ENCODE assay signal across 8 cellular contexts in genomic region chr1:45687753-45688737, GRCh38. TPM values are rescaled to one million over a fixed set of nuclear protein-coding genes. Genes with fewer than 3 reads are reported as not detected.
DNase-seq lines count a peak whose midpoint lies in the region; ATAC-seq and TF ChIP-seq lines count a peak whose summit lies in the region.

TMEM69 (plus strand) TSS chr1:45688181; CDS start chr1:45691069, 2,888 bp downstream.

- peak; percentile 74 for TF ChIP-seq POLR2A in Raji (IDR thresholded peaks at IDR 0.05; ENCODE audit: insufficient read depth, low read depth, low read length)

- no peaks in the 10 kb centered on the region for H3K27me3 Mint-ChIP-seq in activated T-helper 2 cell treated with anti-CD3 and anti-CD28 coated beads, Interferon-gamma antibody, Interleukin-2, Interleukin-4, amounts not matched to agents 10 μg/mL and 5 μg/mL and 100 μg/mL, durations not matched to agents 14 hours and 24 hours and 36 hours (ENCODE audit: low read depth)
- no peaks in the 10 kb centered on the region for H3K27me3 Mint-ChIP-seq in nephron (ENCODE audit: low read depth)

- H3K27ac Mint-ChIP-seq in activated T-helper 2 cell treated with anti-CD3 and anti-CD28 coated beads, Interferon-gamma antibody, Interleukin-2, Interleukin-4, amounts not matched to agents 10 μg/mL and 5 μg/mL and 100 μg/mL, durations not matched to agents 14 hours and 24 hours and 36 hours: peak within 1 kb of the TSS; percentile 100
- H3K27ac Mint-ChIP-seq in nephron: peak within 1 kb of the TSS; percentile 100

- H3K9me3 Mint-ChIP-seq in activated T-helper 2 cell treated with anti-CD3 and anti-CD28 coated beads, Interferon-gamma antibody, Interleukin-2, Interleukin-4, amounts not matched to agents 10 μg/mL and 5 μg/mL and 100 μg/mL, durations not matched to agents 14 hours and 24 hours and 36 hours: no peaks in the 10 kb centered on the region
- H3K9me3 Mint-ChIP-seq in nephron: no peaks in the 10 kb centered on the region

- H3K4me3 ChIP-seq in GM06990 (replicated peaks; ENCODE audit: low read depth, low read length): peak within 1 kb of the TSS; percentile 75
- H3K4me3 ChIP-seq in MG63: peak within 1 kb of the TSS; percentile 99
- H3K4me3 ChIP-seq in fibroblast of the aortic adventitia (ENCODE audit: low read depth, low read length): peak within 1 kb of the TSS; percentile 97

- H3K9me3 ChIP-seq in MG63: no peaks in the 10 kb centered on the region

- peak; percentile 5 for ATAC-seq in stimulated activated naive CD8-positive, alpha-beta T cell treated with anti-CD3 and anti-CD28 coated beads, Interleukin-15, Interleukin-2, amounts not matched to agents 100 U/mL and 50 U/mL, for 24 hours
- no peak for ATAC-seq in HG02763 (IDR thresholded peaks at IDR 0.05; ENCODE audit: unreplicated experiment)

- peak within 1 kb of the TSS; percentile 98 for H3K4me3 Mint-ChIP-seq in activated T-helper 2 cell treated with anti-CD3 and anti-CD28 coated beads, Interferon-gamma antibody, Interleukin-2, Interleukin-4, amounts not matched to agents 10 μg/mL and 5 μg/mL and 100 μg/mL, durations not matched to agents 14 hours and 24 hours and 36 hours (ENCODE audit: low read depth)
- peak within 1 kb of the TSS; percentile 98 to 100 (median 98) for H3K4me3 Mint-ChIP-seq in nephron

- TF ChIP-seq CTCF in GM06990 (IDR thresholded peaks at IDR 0.05; ENCODE audit: insufficient read depth, low read length, poor library complexity, severe bottlenecking) (no peak), fibroblast of the aortic adventitia (IDR thresholded peaks at IDR 0.05; ENCODE audit: insufficient read depth, low read length) (peak; percentile 40), nephron (IDR thresholded peaks at IDR 0.05; ENCODE audit: unreplicated experiment in 3 of 3) (peak in 2 of 3 experiments; percentile 6 to 22)

- DNase-seq in GM06990 (ENCODE audit: extremely low read depth, insufficient read length): peak; percentile 87
- peak; percentile 80 for DNase-seq in MG63
- DNase-seq in activated T-helper 2 cell treated with anti-CD3 and anti-CD28 coated beads, Interferon-gamma antibody, Interleukin-2, Interleukin-4, amounts not matched to agents 10 μg/mL and 5 μg/mL and 100 μg/mL, durations not matched to agents 14 hours and 24 hours and 36 hours (ENCODE audit: low spot score): peak; percentile 80
- DNase-seq in fibroblast of the aortic adventitia (ENCODE audit: low read depth): peak; percentile 96
- peak; percentile 78 for DNase-seq in stimulated activated naive CD8-positive, alpha-beta T cell treated with anti-CD3 and anti-CD28 coated beads, Interleukin-15, Interleukin-2, amounts not matched to agents 100 U/mL and 50 U/mL, for 24 hours

- peaks cover 21% of the 10 kb centered on the region for H3K4me1 Mint-ChIP-seq in activated T-helper 2 cell treated with anti-CD3 and anti-CD28 coated beads, Interferon-gamma antibody, Interleukin-2, Interleukin-4, amounts not matched to agents 10 μg/mL and 5 μg/mL and 100 μg/mL, durations not matched to agents 14 hours and 24 hours and 36 hours (ENCODE audit: low read depth)
- H3K4me1 Mint-ChIP-seq in nephron: peaks cover 29% of the 10 kb centered on the region

- H3K27me3 ChIP-seq in GM06990 (replicated peaks; ENCODE audit: control insufficient read depth, insufficient read depth, low read length) (no peaks in the 10 kb centered on the region), MG63 (no peaks in the 10 kb centered on the region)

- intact Hi-C loops in activated T-helper 2 cell treated with anti-CD3 and anti-CD28 coated beads, Interferon-gamma antibody, Interleukin-2, Interleukin-4, amounts not matched to agents 10 μg/mL and 5 μg/mL and 100 μg/mL, durations not matched to agents 14 hours and 24 hours and 36 hours (cut with micrococcal nuclease): loop anchor here (1.0 to 10.0 kb wide), 7 partner anchors 33 to 883 kb away; partner anchors contain the start of genes BTBD19, DYNLT4, HECTD3 and IPP

- no peaks in the 10 kb centered on the region; the same call in none of the 2 replicates for H3K36me3 ChIP-seq in GM06990 (ENCODE audit: control insufficient read depth, insufficient read depth, low read length)
- H3K36me3 ChIP-seq in MG63: peaks cover 31% of the 10 kb centered on the region

- peaks cover 37% of the 10 kb centered on the region for H3K36me3 Mint-ChIP-seq in activated T-helper 2 cell treated with anti-CD3 and anti-CD28 coated beads, Interferon-gamma antibody, Interleukin-2, Interleukin-4, amounts not matched to agents 10 μg/mL and 5 μg/mL and 100 μg/mL, durations not matched to agents 14 hours and 24 hours and 36 hours (ENCODE audit: low read depth)
- peaks cover 12% of the 10 kb centered on the region for H3K36me3 Mint-ChIP-seq in nephron (ENCODE audit: low read depth)

RNA-seq across cellular contexts. Expression of gene TMEM69, which starts in this region (rescaled TPM):
- total RNA-seq in MG63 (2014; rRNA removed; shearing (Covaris generic); ENCODE audit: low replicate concordance): 13.7 and 21.7 TPM in 2 replicates
- 26.8 and 28.9 TPM in 2 replicates for total RNA-seq in activated T-helper 2 cell treated with anti-CD3 and anti-CD28 coated beads, Interferon-gamma antibody, Interleukin-2, Interleukin-4, amounts not matched to agents 10 μg/mL and 5 μg/mL and 100 μg/mL, durations not matched to agents 14 hours and 24 hours and 36 hours
- 6.3 and 24.4 TPM in 2 replicates for total RNA-seq in fibroblast of the aortic adventitia (ENCODE audit: low replicate concordance)
